In the genomic region with DNA sequence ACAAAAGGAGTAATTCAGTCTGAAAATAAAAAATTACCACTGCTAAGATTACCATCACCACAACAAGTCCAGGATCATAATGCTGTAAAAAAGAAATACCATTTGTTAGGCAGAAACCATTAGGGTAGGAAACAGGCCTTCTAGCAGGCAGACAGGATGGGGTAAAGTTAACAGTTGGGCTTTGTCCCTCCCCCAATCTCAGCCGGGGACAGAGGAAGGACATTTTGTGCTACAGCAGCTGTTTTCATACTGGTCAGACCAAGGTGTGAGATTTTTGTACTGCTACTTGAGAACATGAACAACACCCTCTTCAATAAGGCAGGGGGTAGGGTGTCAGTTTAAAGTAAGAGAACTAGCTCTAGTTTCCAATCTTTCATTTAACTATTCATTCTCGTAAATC, we compare ENCODE assay signal across 11 cellular contexts. TPM values are rescaled to one million over a fixed set of nuclear protein-coding genes. Genes with fewer than 3 reads are reported as not detected.
DNase-seq lines count a peak whose midpoint lies in the region; ATAC-seq and TF ChIP-seq lines count a peak whose summit lies in the region.
"Had no signal": no experiment of that assay in that cellular context is flagged by ENCODE, and none has a peak within 500 bp of the region (broad histone marks: within the 10 kb centered on the region; RNA-seq: fewer than 3 reads in every experiment).

No MANE protein-coding gene starts in this region.

- H3K4me1 ChIP-seq in left lung, result peaks cover 8 to 19% of the 10 kb centered on the region in 2 donors

- no peak overlapping the region for H3K27ac ChIP-seq in left lung

- peak overlapping the region; percentile 87 for H3K27ac Mint-ChIP-seq in activated T-cell treated with anti-CD3 and anti-CD28 coated beads, Interleukin-2, amount 50 U/mL, for 72 hours
- peak overlapping the region; percentile 79 for H3K27ac Mint-ChIP-seq in activated T-helper 17 cell treated with anti-CD3 and anti-CD28 coated beads, Interleukin-2, amount 50 U/mL, for 72 hours
- H3K27ac Mint-ChIP-seq in stimulated activated naive B cell treated with anti-CD40 and anti-IgM and Interleukin-4, amounts not matched to agents 10 μg/mL and 1 μg/mL and 100 μg/mL, for 72 hours, result peak overlapping the region; percentile 1

- DNase-seq in activated T-cell treated with anti-CD3 and anti-CD28 coated beads, Interleukin-2, amount 50 U/mL, for 72 hours, result no peak
- no peak for DNase-seq in activated T-cell treated with anti-CD3 and anti-CD28 coated beads, Interleukin-2, amount 50 U/mL, for 1 hour
- no peak for DNase-seq in left lung
- DNase-seq in stimulated activated naive B cell treated with anti-CD40 and anti-IgM and Interleukin-4, amounts not matched to agents 10 μg/mL and 1 μg/mL and 100 μg/mL, for 72 hours, result no peak
- no peak for DNase-seq in COLO668 (lab: John Stamatoyannopoulos, UW; ENCODE audit: unreplicated experiment)
- DNase-seq: activated naive CD4-positive, alpha-beta T cell treated with Interleukin-2 at 50 U/mL for 16 hours; effector CD8-positive, alpha-beta T cell had no signal

- peaks cover 3 to 7% of the 10 kb centered on the region in 2 donors for H3K36me3 Mint-ChIP-seq in activated T-cell treated with anti-CD3 and anti-CD28 coated beads, Interleukin-2, amount 50 U/mL, for 72 hours (ENCODE audit: insufficient read depth in 2 of 2)
- peaks cover 50% of the 10 kb centered on the region for H3K36me3 Mint-ChIP-seq in activated T-helper 17 cell treated with anti-CD3 and anti-CD28 coated beads, Interleukin-2, amount 50 U/mL, for 72 hours (ENCODE audit: low read depth)
- peaks cover 10 to 17% of the 10 kb centered on the region in 2 donors for H3K36me3 Mint-ChIP-seq in stimulated activated naive B cell treated with anti-CD40 and anti-IgM and Interleukin-4, amounts not matched to agents 10 μg/mL and 1 μg/mL and 100 μg/mL, for 72 hours

- H3K27me3 ChIP-seq in left lung, result no peaks in the 10 kb centered on the region

- peak overlapping the region in 1 of 2 donors; percentile 1 for H3K4me3 Mint-ChIP-seq in activated T-cell treated with anti-CD3 and anti-CD28 coated beads, Interleukin-2, amount 50 U/mL, for 72 hours
- H3K4me3 Mint-ChIP-seq in activated T-helper 17 cell treated with anti-CD3 and anti-CD28 coated beads, Interleukin-2, amount 50 U/mL, for 72 hours, result no peak overlapping the region
- H3K4me3 Mint-ChIP-seq in stimulated activated naive B cell treated with anti-CD40 and anti-IgM and Interleukin-4, amounts not matched to agents 10 μg/mL and 1 μg/mL and 100 μg/mL, for 72 hours, result no peak overlapping the region

- intact Hi-C loops in left lung (cut with DNase I), result no loop called here

- H3K4me1 Mint-ChIP-seq in activated T-cell treated with anti-CD3 and anti-CD28 coated beads, Interleukin-2, amount 50 U/mL, for 72 hours (ENCODE audit: low read depth), result peaks cover 19% of the 10 kb centered on the region
- H3K4me1 Mint-ChIP-seq in activated T-helper 17 cell treated with anti-CD3 and anti-CD28 coated beads, Interleukin-2, amount 50 U/mL, for 72 hours, result peaks cover 13% of the 10 kb centered on the region
- peaks cover 4 to 11% of the 10 kb centered on the region in 2 donors for H3K4me1 Mint-ChIP-seq in stimulated activated naive B cell treated with anti-CD40 and anti-IgM and Interleukin-4, amounts not matched to agents 10 μg/mL and 1 μg/mL and 100 μg/mL, for 72 hours

- no peaks in the 10 kb centered on the region for H3K9me3 Mint-ChIP-seq in activated T-cell treated with anti-CD3 and anti-CD28 coated beads, Interleukin-2, amount 50 U/mL, for 72 hours
- H3K9me3 Mint-ChIP-seq in activated T-helper 17 cell treated with anti-CD3 and anti-CD28 coated beads, Interleukin-2, amount 50 U/mL, for 72 hours, result no peaks in the 10 kb centered on the region
- no peaks in the 10 kb centered on the region for H3K9me3 Mint-ChIP-seq in stimulated activated naive B cell treated with anti-CD40 and anti-IgM and Interleukin-4, amounts not matched to agents 10 μg/mL and 1 μg/mL and 100 μg/mL, for 72 hours

- no peaks in the 10 kb centered on the region for H3K27me3 Mint-ChIP-seq in activated T-cell treated with anti-CD3 and anti-CD28 coated beads, Interleukin-2, amount 50 U/mL, for 72 hours (ENCODE audit: low read depth)
- H3K27me3 Mint-ChIP-seq in activated T-helper 17 cell treated with anti-CD3 and anti-CD28 coated beads, Interleukin-2, amount 50 U/mL, for 72 hours, result no peaks in the 10 kb centered on the region
- H3K27me3 Mint-ChIP-seq in stimulated activated naive B cell treated with anti-CD40 and anti-IgM and Interleukin-4, amounts not matched to agents 10 μg/mL and 1 μg/mL and 100 μg/mL, for 72 hours, result no peaks in the 10 kb centered on the region

- ATAC-seq in activated T-cell treated with anti-CD3 and anti-CD28 coated beads, Interleukin-2, amount 50 U/mL, for 72 hours (replicated peaks in 1 of 2), result peak in 1 of 2 donors; percentile 48
- peak; percentile 19 for ATAC-seq in activated T-helper 17 cell treated with anti-CD3 and anti-CD28 coated beads, Interleukin-2, amount 50 U/mL, for 72 hours (replicated peaks)
- peak; percentile 68 for ATAC-seq in left lung
- no peak for ATAC-seq in stimulated activated naive B cell treated with anti-CD40 and anti-IgM and Interleukin-4, amounts not matched to agents 10 μg/mL and 1 μg/mL and 100 μg/mL, for 72 hours (replicated peaks)
- no peak for ATAC-seq in GM21723 (IDR thresholded peaks at IDR 0.05; ENCODE audit: unreplicated experiment)
- ATAC-seq in HG03432 (IDR thresholded peaks at IDR 0.05; ENCODE audit: unreplicated experiment), result no peak
- ATAC-seq: A549 had no signal

- TF ChIP-seq CTCF in left lung (IDR thresholded peaks at IDR 0.05), result no peak

- no peaks in the 10 kb centered on the region for H3K9me3 ChIP-seq in left lung
- H3K9me3 ChIP-seq: A549 had no signal

- H3K36me3 ChIP-seq in left lung, result peaks cover 0 to 27% of the 10 kb centered on the region in 2 donors

- H3K4me3 ChIP-seq in left lung, result no peak overlapping the region
- H3K4me3 ChIP-seq: A549 had no signal

RNA-seq across cellular contexts. Expression of gene ITGA2B, which starts 49.2 kb away (rescaled TPM):
- 1 to 10 TPM; 2.1 to 3.2 TPM for total RNA-seq in activated T-cell treated with anti-CD3 and anti-CD28 coated beads, Interleukin-2, amount 50 U/mL, for 72 hours
- total RNA-seq in activated T-helper 17 cell treated with anti-CD3 and anti-CD28 coated beads, Interleukin-2, amount 50 U/mL, for 72 hours, result 1 to 10 TPM; 2.2 to 3.7 TPM
- 1 to 10 TPM; 3.2 to 6.7 TPM for total RNA-seq in left lung

Comparison
In these comparisons a context has a peak if more than half of its experiments do, and no peak if none do; other contexts are left out.
1. ATAC-seq: peak in activated T-helper 17 cell treated with anti-CD3 and anti-CD28 coated beads, Interleukin-2, amount 50 U/mL, for 72 hours (single experiment) and left lung (single experiment); none in stimulated activated naive B cell treated with anti-CD40 and anti-IgM and Interleukin-4, amounts not matched to agents 10 μg/mL and 1 μg/mL and 100 μg/mL, for 72 hours (0 of 2), GM21723 (single experiment) and HG03432 (single experiment).
2. H3K27ac Mint-ChIP-seq: peak in every context shown above with its lines; median percentile 87 in activated T-cell treated with anti-CD3 and anti-CD28 coated beads, Interleukin-2, amount 50 U/mL, for 72 hours; 79 in activated T-helper 17 cell treated with anti-CD3 and anti-CD28 coated beads, Interleukin-2, amount 50 U/mL, for 72 hours; 1 in stimulated activated naive B cell treated with anti-CD40 and anti-IgM and Interleukin-4, amounts not matched to agents 10 μg/mL and 1 μg/mL and 100 μg/mL, for 72 hours.